Comparison of ENCODE assay signal across 11 cellular contexts in the genomic region with DNA sequence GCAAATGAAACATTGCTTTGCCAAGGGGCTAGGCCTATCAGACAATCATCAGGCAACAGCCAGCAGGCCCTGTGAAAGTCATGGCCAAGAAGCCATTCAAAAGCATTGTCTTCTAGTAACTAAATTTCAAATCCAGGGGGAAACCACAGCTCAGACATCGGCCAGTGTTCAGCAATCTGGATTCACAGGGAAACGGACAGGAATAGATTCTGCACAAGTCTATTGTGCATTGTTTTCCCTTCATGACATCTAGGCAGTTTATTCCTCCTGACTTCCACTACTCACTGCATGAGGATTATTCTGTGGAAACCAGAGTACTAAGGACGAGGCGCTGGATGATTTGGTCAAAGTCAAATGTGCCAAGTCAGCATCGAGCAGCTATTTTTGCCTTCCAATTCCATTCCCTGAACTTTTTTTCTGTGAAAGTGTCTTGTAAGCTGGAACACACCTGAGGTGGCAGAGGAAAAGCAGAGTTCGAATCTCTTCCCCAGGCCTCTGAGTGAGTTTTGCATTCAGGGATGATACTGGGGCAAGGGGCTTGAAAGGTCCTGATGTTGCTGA.
DNase-seq lines count a peak whose midpoint lies in the region; ATAC-seq, FAIRE-seq and TF ChIP-seq lines count a peak whose summit lies in the region.
"Had no signal": no experiment of that assay in that cellular context is flagged by ENCODE, and none has a peak within 500 bp of the region (broad histone marks: within the 10 kb centered on the region; RNA-seq: fewer than 3 reads in every experiment).

No MANE protein-coding gene starts in this region.

- intact Hi-C loops in right cardiac atrium (cut with DNase I), result no loop called here
- intact Hi-C loops in cardiac septum (cut with DNase I), result no loop called here
- intact Hi-C loops in GM12878 (cut with micrococcal nuclease; ENCODE audit: unreplicated experiment), result no loop called here
- intact Hi-C loops in uterus (cut with DNase I; ENCODE audit: low total_unique reads), result no loop called here

- no peak for TF ChIP-seq EP300 in GM12878 (IDR thresholded peaks at IDR 0.05; ENCODE audit: borderline replicate concordance in 1 of 2, control insufficient read depth in 1 of 2, low read depth in 2 of 2, low read length in 2 of 2)

- RAD21 ChIA-PET in GM12878 (lab: Charles Lee; ENCODE audit: unreplicated experiment), result interaction anchor here (1.3 to 7.2 kb wide), 5 partner anchors 21 to 172 kb away, joined by 6 to 110 read pairs (median 73); no protein-coding TSS in a partner anchor

- in situ Hi-C loops in GM12878 (cut with MboI), result no loop called here

- CTCF ChIA-PET in GM12878 (lab: Yijun Ruan, JAX), result interaction anchor here (0.6 to 6.0 kb wide), 4 partner anchors 19 to 176 kb away, joined by 3 to 68 read pairs (median 4); no protein-coding TSS in a partner anchor

- no peaks in the 10 kb centered on the region; the same call in 1 of the 2 replicates for H3K79me2 ChIP-seq in GM12878 (ENCODE audit: control insufficient read depth, insufficient read depth, low read length)

- H3K36me3 ChIP-seq in GM12878 (ENCODE audit: control insufficient read depth in 2 of 2, insufficient read depth in 2 of 2, low read length in 1 of 2) (no peaks in the 10 kb centered on the region), mucosa of stomach (ENCODE audit: control insufficient read depth, insufficient read depth, low read length) (no peaks in the 10 kb centered on the region), uterus (no peaks in the 10 kb centered on the region)
- H3K36me3 ChIP-seq: gastrocnemius medialis had no signal

- H3K9me3 ChIP-seq in right cardiac atrium (ENCODE audit: control insufficient read depth, low read length) (no peaks in the 10 kb centered on the region), GM12878 (replicated peaks; ENCODE audit: control insufficient read depth, insufficient read depth, low read length) (no peaks in the 10 kb centered on the region; the same call in 2 of the 3 replicates), mucosa of stomach (ENCODE audit: control insufficient read depth, low read length) (no peaks in the 10 kb centered on the region), uterus (no peaks in the 10 kb centered on the region)
- H3K9me3 ChIP-seq: body of pancreas, gastrocnemius medialis had no signal

- 68% methylated on average over 6 of the region's 6 CpGs for WGBS in right cardiac atrium
- WGBS in GM12878 (ENCODE audit: insufficient coverage, insufficient replicate concordance, low lambda C conversion rate, missing lambda C conversion rate), result 82% methylated on average over 6 of the region's 6 CpGs

- H3K4me1 ChIP-seq in right cardiac atrium (ENCODE audit: control insufficient read depth, insufficient read depth, low read length), result peaks cover 12% of the 10 kb centered on the region
- H3K4me1 ChIP-seq in GM12878 (ENCODE audit: control insufficient read depth, insufficient read depth, low read length), result peaks cover 62% of the 10 kb centered on the region
- H3K4me1 ChIP-seq in mucosa of stomach (ENCODE audit: control insufficient read depth, insufficient read depth, low read length), result peaks cover 44% of the 10 kb centered on the region
- H3K4me1 ChIP-seq in uterus, result peaks cover 6 to 8% of the 10 kb centered on the region in 2 donors

- H4K20me1 ChIP-seq in GM12878 (ENCODE audit: control insufficient read depth, insufficient read depth), result no peaks in the 10 kb centered on the region

- H3K27ac ChIP-seq in right cardiac atrium (ENCODE audit: low read length) (peak overlapping the region; percentile 35), GM12878 (ENCODE audit: control insufficient read depth, insufficient read depth) (peak overlapping the region; percentile 96), uterus (peak overlapping the region; percentile 0 to 13)

- TF ChIP-seq CTCF in GM12878 (IDR thresholded peaks at IDR 0.05 in 2 of 3, conservative IDR thresholded peaks at IDR 0.05 in 1 of 3; ENCODE audit: control insufficient read depth in 2 of 3, extremely low read depth in 1 of 3, insufficient read depth in 1 of 3, low read depth in 3 of 3, low read length in 3 of 3) (no peak), uterus (IDR thresholded peaks at IDR 0.05) (no peak), foreskin fibroblast (IDR thresholded peaks at IDR 0.05; ENCODE audit: low read depth, low read length) (no peak)

- peak overlapping the region; percentile 70; the same call in 1 of the 2 replicates for H3K4me2 ChIP-seq in GM12878 (ENCODE audit: control insufficient read depth, insufficient read depth)

- no peak overlapping the region for H3K9ac ChIP-seq in GM12878 (ENCODE audit: control insufficient read depth, insufficient read depth, low read length)
- H3K9ac ChIP-seq in mucosa of stomach (ENCODE audit: low read length), result peak overlapping the region; percentile 43

- no peak overlapping the region for H3K4me3 ChIP-seq in right cardiac atrium (ENCODE audit: low read length)
- H3K4me3 ChIP-seq in GM12878, result no peak overlapping the region
- H3K4me3 ChIP-seq in mucosa of stomach (ENCODE audit: low read length), result no peak overlapping the region
- H3K4me3 ChIP-seq in uterus, result no peak overlapping the region
- no peak overlapping the region for H3K4me3 ChIP-seq in foreskin fibroblast (ENCODE audit: low read depth in 1 of 2, low read length in 2 of 2)
- H3K4me3 ChIP-seq: body of pancreas, gastrocnemius medialis had no signal

- ATAC-seq in right cardiac atrium (no peak), GM12878 (no peak), HG03196 (IDR thresholded peaks at IDR 0.05; ENCODE audit: unreplicated experiment) (no peak)
- ATAC-seq: body of pancreas, gastrocnemius medialis had no signal

- FAIRE-seq in GM12878 (lab: Jason Lieb, UNC), result no peak

- POLR2A ChIA-PET in GM12878 (lab: Charles Lee), result interaction anchor here (0.6 to 5.8 kb wide), 7 partner anchors 20 to 177 kb away, joined by 3 to 62 read pairs (median 3); no protein-coding TSS in a partner anchor

- SMC1A ChIA-PET in GM12878 (lab: Charles Lee; ENCODE audit: uncharacterized antibody, unreplicated experiment), result interaction anchor here (0.6 to 6.0 kb wide), 9 partner anchors 21 to 175 kb away, joined by 3 to 96 read pairs (median 5); partner anchors contain the start of gene ARF6

- no peak overlapping the region for H2AFZ ChIP-seq in GM12878 (ENCODE audit: control insufficient read depth, low read depth, low read length)

- H3K27me3 ChIP-seq in right cardiac atrium (ENCODE audit: control insufficient read depth, insufficient read depth) (no peaks in the 10 kb centered on the region), GM12878 (replicated peaks in 1 of 2; ENCODE audit: control insufficient read depth in 2 of 2, insufficient read depth in 2 of 2, low read length in 1 of 2) (no peaks in the 10 kb centered on the region), mucosa of stomach (ENCODE audit: control insufficient read depth, insufficient read depth, low read length) (no peaks in the 10 kb centered on the region), uterus (no peaks in the 10 kb centered on the region)
- H3K27me3 ChIP-seq: body of pancreas, gastrocnemius medialis had no signal

- no peak for TF ChIP-seq RAD21 in GM12878 (IDR thresholded peaks at IDR 0.05; ENCODE audit: insufficient read depth, low read depth, low read length)

- no TSS peak for BruUV-seq in GM12878 (replicated peaks; lab: Mats Ljungman, UMichigan)

- no peak for DNase-seq in right cardiac atrium
- no peak for DNase-seq in cardiac septum (ENCODE audit: low spot score)
- DNase-seq in GM12878 (ENCODE audit: low read depth, low spot score), result no peak
- no peak for DNase-seq in uterus
- no peak for DNase-seq in NCI-H345 (lab: John Stamatoyannopoulos, UW)
- DNase-seq in foreskin fibroblast, result no peak
- DNase-seq: gastrocnemius medialis, nephron progenitor cell had no signal

- TF ChIP-seq POLR2A in GM12878 (IDR thresholded peaks at IDR 0.05; ENCODE audit: low read depth, low read length), result no peak
- TF ChIP-seq POLR2A in uterus (IDR thresholded peaks at IDR 0.05), result peak in 1 of 2 donors; percentile 5

TF ChIP-seq in GM12878, 131 proteins besides CTCF, POLR2A, EP300 and RAD21:
- TF ChIP-seq ZNF207 (IDR thresholded peaks at IDR 0.05; ENCODE audit: borderline replicate concordance) (no peak), SIN3A (IDR thresholded peaks at IDR 0.05; ENCODE audit: low read depth, low read length) (no peak), RFX5 (IDR thresholded peaks at IDR 0.05; ENCODE audit: low read depth, low read length) (no peak), CREM (IDR thresholded peaks at IDR 0.05; ENCODE audit: low read depth) (no peak), NR2C1 (IDR thresholded peaks at IDR 0.05) (no peak), HDAC6 (IDR thresholded peaks at IDR 0.05; ENCODE audit: unreplicated experiment) (no peak)

Comparison
In these comparisons a context has a peak if more than half of its experiments do, and no peak if none do; other contexts are left out.
1. H3K27ac ChIP-seq: peak in every context shown above with its lines; median percentile 96 in GM12878; 35 in right cardiac atrium; 6 in uterus.